ENCODE assay signal across 2 cellular contexts in the genomic region with DNA sequence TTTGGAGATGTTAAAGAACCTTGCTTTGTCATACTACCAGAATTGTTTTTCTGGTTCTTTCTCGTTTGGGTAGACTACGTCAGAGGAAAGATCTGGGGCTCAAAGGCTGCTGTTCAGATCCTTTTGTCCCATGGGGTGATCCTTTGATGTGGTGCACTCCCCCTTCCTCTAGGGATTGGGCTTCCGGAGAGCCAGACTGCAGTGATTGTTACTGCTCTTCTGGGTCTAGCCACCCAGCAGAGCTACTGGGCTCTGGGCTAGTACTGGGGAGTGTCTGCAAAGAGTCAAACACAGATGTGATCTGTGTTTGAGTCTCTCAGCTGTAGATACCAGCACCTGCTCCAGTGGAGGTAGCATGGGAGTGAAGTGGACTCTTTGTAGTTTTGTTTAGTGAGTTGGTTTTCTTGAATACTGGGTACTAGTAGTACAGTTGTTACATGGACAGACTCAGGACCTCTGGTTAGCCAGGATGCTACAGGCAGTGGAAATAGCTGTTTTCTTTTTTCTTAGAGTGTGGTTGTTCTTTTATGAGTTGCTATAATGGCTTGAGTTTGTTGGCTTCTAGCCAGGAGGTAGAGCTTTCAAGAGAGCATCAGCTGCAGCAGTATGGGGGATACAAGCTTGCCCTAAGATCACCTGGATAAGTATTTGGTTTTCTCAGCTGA.
TF ChIP-seq lines count a peak whose summit lies in the region.

No MANE protein-coding gene starts in this region.

TF ChIP-seq in HepG2, 621 proteins besides CTCF, POLR2A, EP300 and RAD21 (continues in another document):
- TF ChIP-seq SMARCE1 (IDR thresholded peaks at IDR 0.05; ENCODE audit: borderline replicate concordance) (no peak), MAFK (conservative IDR thresholded peaks at IDR 0.05 in 1 of 2, IDR thresholded peaks at IDR 0.05 in 1 of 2; ENCODE audit: low read length in 2 of 2) (no peak), KAT2B (IDR thresholded peaks at IDR 0.05; ENCODE audit: borderline replicate concordance, low read depth, low read length) (no peak), CEBPB (IDR thresholded peaks at IDR 0.05; ENCODE audit: borderline replicate concordance, low read depth, low read length) (no peak), ZBTB8A (CRISPR knock-in tag; IDR thresholded peaks at IDR 0.05; ENCODE audit: borderline replicate concordance, low read depth) (no peak), ERF (CRISPR knock-in tag; IDR thresholded peaks at IDR 0.05) (no peak), ZNF260 (CRISPR knock-in tag; IDR thresholded peaks at IDR 0.05; ENCODE audit: borderline replicate concordance, low read depth) (no peak), SATB2 (CRISPR knock-in tag; IDR thresholded peaks at IDR 0.05) (no peak), FOXA1 (IDR thresholded peaks at IDR 0.05) (no peak), FOXA1 (CRISPR knock-in tag; IDR thresholded peaks at IDR 0.05) (no peak), ZNF775 (CRISPR knock-in tag; IDR thresholded peaks at IDR 0.05; ENCODE audit: borderline replicate concordance) (no peak), SOX13 (IDR thresholded peaks at IDR 0.05) (peak; percentile 90), SOX13 (CRISPR knock-in tag; conservative IDR thresholded peaks at IDR 0.05 in 1 of 2, IDR thresholded peaks at IDR 0.05 in 1 of 2) (peak in 1 of 2 experiments; percentile 97; a peak in 2 of 4 replicates), CBX2 (IDR thresholded peaks at IDR 0.05; ENCODE audit: low read depth, low read length) (no peak), CBX2 (CRISPR knock-in tag; IDR thresholded peaks at IDR 0.05; ENCODE audit: low read depth) (no peak), ZSCAN30 (CRISPR knock-in tag; IDR thresholded peaks at IDR 0.05) (no peak), ELF3 (CRISPR knock-in tag; IDR thresholded peaks at IDR 0.05) (peak; percentile 76; the same call in 1 of the 2 replicates), RXRB (CRISPR knock-in tag; IDR thresholded peaks at IDR 0.05; ENCODE audit: borderline replicate concordance) (peak; percentile 55; the same call in 1 of the 2 replicates), FIP1L1 (IDR thresholded peaks at IDR 0.05; ENCODE audit: borderline replicate concordance, insufficient read depth, low read depth, low read length) (no peak), ZNF256 (CRISPR knock-in tag; conservative IDR thresholded peaks at IDR 0.05) (no peak), RORA (CRISPR knock-in tag; IDR thresholded peaks at IDR 0.05) (no peak), ZNF780A (CRISPR knock-in tag; IDR thresholded peaks at IDR 0.05) (no peak), SNAI1 (CRISPR knock-in tag; IDR thresholded peaks at IDR 0.05; ENCODE audit: borderline replicate concordance) (no peak), ZNF205 (CRISPR knock-in tag; IDR thresholded peaks at IDR 0.05) (peak; percentile 67; the same call in 1 of the 2 replicates)
- TF ChIP-seq, protein P1, sequence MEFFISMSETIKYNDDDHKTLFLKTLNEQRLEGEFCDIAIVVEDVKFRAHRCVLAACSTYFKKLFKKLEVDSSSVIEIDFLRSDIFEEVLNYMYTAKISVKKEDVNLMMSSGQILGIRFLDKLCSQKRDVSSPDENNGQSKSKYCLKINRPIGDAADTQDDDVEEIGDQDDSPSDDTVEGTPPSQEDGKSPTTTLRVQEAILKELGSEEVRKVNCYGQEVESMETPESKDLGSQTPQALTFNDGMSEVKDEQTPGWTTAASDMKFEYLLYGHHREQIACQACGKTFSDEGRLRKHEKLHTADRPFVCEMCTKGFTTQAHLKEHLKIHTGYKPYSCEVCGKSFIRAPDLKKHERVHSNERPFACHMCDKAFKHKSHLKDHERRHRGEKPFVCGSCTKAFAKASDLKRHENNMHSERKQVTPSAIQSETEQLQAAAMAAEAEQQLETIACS (CRISPR knock-in tag; IDR thresholded peaks at IDR 0.05), result no peak
- TF ChIP-seq, protein P2, sequence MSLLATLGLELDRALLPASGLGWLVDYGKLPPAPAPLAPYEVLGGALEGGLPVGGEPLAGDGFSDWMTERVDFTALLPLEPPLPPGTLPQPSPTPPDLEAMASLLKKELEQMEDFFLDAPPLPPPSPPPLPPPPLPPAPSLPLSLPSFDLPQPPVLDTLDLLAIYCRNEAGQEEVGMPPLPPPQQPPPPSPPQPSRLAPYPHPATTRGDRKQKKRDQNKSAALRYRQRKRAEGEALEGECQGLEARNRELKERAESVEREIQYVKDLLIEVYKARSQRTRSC (CRISPR knock-in tag; IDR thresholded peaks at IDR 0.05; ENCODE audit: low read depth), result no peak
- TF ChIP-seq, protein P3, sequence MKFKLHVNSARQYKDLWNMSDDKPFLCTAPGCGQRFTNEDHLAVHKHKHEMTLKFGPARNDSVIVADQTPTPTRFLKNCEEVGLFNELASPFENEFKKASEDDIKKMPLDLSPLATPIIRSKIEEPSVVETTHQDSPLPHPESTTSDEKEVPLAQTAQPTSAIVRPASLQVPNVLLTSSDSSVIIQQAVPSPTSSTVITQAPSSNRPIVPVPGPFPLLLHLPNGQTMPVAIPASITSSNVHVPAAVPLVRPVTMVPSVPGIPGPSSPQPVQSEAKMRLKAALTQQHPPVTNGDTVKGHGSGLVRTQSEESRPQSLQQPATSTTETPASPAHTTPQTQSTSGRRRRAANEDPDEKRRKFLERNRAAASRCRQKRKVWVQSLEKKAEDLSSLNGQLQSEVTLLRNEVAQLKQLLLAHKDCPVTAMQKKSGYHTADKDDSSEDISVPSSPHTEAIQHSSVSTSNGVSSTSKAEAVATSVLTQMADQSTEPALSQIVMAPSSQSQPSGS (CRISPR knock-in tag; IDR thresholded peaks at IDR 0.05), result peak; percentile 40; the same call in 1 of the 2 replicates
- TF ChIP-seq, protein P4, sequence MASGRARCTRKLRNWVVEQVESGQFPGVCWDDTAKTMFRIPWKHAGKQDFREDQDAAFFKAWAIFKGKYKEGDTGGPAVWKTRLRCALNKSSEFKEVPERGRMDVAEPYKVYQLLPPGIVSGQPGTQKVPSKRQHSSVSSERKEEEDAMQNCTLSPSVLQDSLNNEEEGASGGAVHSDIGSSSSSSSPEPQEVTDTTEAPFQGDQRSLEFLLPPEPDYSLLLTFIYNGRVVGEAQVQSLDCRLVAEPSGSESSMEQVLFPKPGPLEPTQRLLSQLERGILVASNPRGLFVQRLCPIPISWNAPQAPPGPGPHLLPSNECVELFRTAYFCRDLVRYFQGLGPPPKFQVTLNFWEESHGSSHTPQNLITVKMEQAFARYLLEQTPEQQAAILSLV (CRISPR knock-in tag; IDR thresholded peaks at IDR 0.05; ENCODE audit: borderline replicate concordance), result no peak
- TF ChIP-seq, protein P5, sequence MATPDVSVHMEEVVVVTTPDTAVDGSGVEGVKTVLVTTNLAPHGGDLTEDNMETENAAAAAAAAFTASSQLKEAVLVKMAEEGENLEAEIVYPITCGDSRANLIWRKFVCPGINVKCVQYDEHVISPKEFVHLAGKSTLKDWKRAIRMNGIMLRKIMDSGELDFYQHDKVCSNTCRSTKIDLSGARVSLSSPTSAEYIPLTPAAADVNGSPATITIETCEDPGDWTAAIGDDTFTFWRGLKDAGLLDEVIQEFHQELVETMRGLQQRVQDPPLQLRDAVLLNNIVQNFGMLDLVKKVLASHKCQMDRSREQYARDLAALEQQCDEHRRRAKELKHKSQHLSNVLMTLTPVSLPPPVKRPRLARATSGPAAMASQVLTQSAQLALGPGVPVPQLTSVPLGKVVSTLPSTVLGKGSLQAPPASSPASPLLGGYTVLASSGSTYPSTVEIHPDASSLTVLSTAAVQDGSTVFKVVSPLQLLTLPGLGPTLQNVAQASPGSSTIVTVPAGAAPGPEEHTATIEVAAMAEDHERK (CRISPR knock-in tag; IDR thresholded peaks at IDR 0.05; ENCODE audit: low read depth), result no peak

TF ChIP-seq in H1, 55 proteins besides CTCF, POLR2A, EP300 and RAD21:
- TF ChIP-seq CEBPB (IDR thresholded peaks at IDR 0.05; ENCODE audit: low read depth, low read length) (no peak), SP2 (IDR thresholded peaks at IDR 0.05; ENCODE audit: low read length) (no peak), TBP (IDR thresholded peaks at IDR 0.05; ENCODE audit: low read depth, low read length) (no peak), CHD1 (IDR thresholded peaks at IDR 0.05; ENCODE audit: low read depth, low read length) (no peak), SIX5 (IDR thresholded peaks at IDR 0.05; ENCODE audit: low read depth, low read length) (no peak), KDM1A (IDR thresholded peaks at IDR 0.05; ENCODE audit: borderline replicate concordance, low read length) (no peak), SAP30 (IDR thresholded peaks at IDR 0.05; ENCODE audit: insufficient read depth, insufficient replicate concordance, low read length) (no peak), SIN3A (conservative IDR thresholded peaks at IDR 0.05 in 1 of 2, IDR thresholded peaks at IDR 0.05 in 1 of 2; ENCODE audit: low read depth in 1 of 2, low read length in 2 of 2) (no peak), POU5F1 (IDR thresholded peaks at IDR 0.05; ENCODE audit: low read depth, low read length) (no peak), SP1 (IDR thresholded peaks at IDR 0.05; ENCODE audit: low read depth, low read length) (no peak), GTF2F1 (IDR thresholded peaks at IDR 0.05; ENCODE audit: borderline replicate concordance, low read depth, low read length) (no peak), CREB1 (IDR thresholded peaks at IDR 0.05) (no peak), FOSL1 (IDR thresholded peaks at IDR 0.05; ENCODE audit: insufficient read depth, low read depth, low read length) (no peak)
- TF ChIP-seq, protein P6, sequence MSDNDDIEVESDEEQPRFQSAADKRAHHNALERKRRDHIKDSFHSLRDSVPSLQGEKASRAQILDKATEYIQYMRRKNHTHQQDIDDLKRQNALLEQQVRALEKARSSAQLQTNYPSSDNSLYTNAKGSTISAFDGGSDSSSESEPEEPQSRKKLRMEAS (IDR thresholded peaks at IDR 0.05), result no peak
